Comparison of ENCODE assay signal across 8 cellular contexts in genomic region chr12:56688129-56688845, GRCh38. TPM values are rescaled to one million over a fixed set of nuclear protein-coding genes. Genes with fewer than 3 reads are reported as not detected.
DNase-seq lines count a peak whose midpoint lies in the region; ATAC-seq and TF ChIP-seq lines count a peak whose summit lies in the region.

Gene PTGES3, minus strand, starts transcription at chr12:56688284. Its CDS starts 285 bp downstream, at chr12:56687999.

- no peaks in the 10 kb centered on the region for H3K27me3 ChIP-seq in BE2C
- H3K27me3 ChIP-seq in colonic mucosa, result no peaks in the 10 kb centered on the region

- peak; percentile 98 for DNase-seq in BE2C
- peak; percentile 70 for DNase-seq in GM19240 (ENCODE audit: insufficient read length, low spot score)
- DNase-seq in NCI-H526 (lab: John Stamatoyannopoulos, UW), result peak; percentile 92 to 98
- peak; percentile 99 for DNase-seq in activated CD4-positive, alpha-beta T cell treated with anti-CD3 and anti-CD28 coated beads for 48 hours
- DNase-seq in colonic mucosa, result peak; percentile 97
- DNase-seq in left colon, result peak; percentile 97 to 99
- DNase-seq in stimulated activated CD4-positive, alpha-beta T cell treated with anti-CD3 and anti-CD28 coated beads, Interleukin-1b, Interleukin-23, amount 100 ng/mL, for 48 hours, result peak; percentile 98

- H3K27ac ChIP-seq in colonic mucosa, result peak within 1 kb of the TSS; percentile 100

- peaks cover 20% of the 10 kb centered on the region for H3K36me3 ChIP-seq in BE2C
- no peaks in the 10 kb centered on the region for H3K36me3 ChIP-seq in colonic mucosa

- TF ChIP-seq CTCF in BE2C (IDR thresholded peaks at IDR 0.05; ENCODE audit: low read depth, low read length), result no peak
- TF ChIP-seq CTCF in colonic mucosa (IDR thresholded peaks at IDR 0.05), result no peak

- intact Hi-C loops in colonic mucosa (cut with DNase I), result loop anchor here (5.0 kb wide), 2 partner anchors 34 to 51 kb away; no protein-coding TSS in a partner anchor
- intact Hi-C loops in left colon (cut with DNase I, micrococcal nuclease), result loop anchor here in 1 of 2 donors (10.0 kb wide), 1 partner anchor 53 kb away; the partner anchor contains the start of gene BAZ2A

- ATAC-seq in HG03460 (IDR thresholded peaks at IDR 0.05; ENCODE audit: unreplicated experiment), result peak; percentile 56
- ATAC-seq in left colon, result peak; percentile 81

- no peaks in the 10 kb centered on the region for H3K9me3 ChIP-seq in BE2C
- H3K9me3 ChIP-seq in colonic mucosa, result no peaks in the 10 kb centered on the region

- H3K9ac ChIP-seq in colonic mucosa (ENCODE audit: low read depth in 2 of 2, low read length in 2 of 2), result peak within 1 kb of the TSS; percentile 100

- H3K4me3 ChIP-seq in BE2C (ENCODE audit: low read depth, low read length) (peak within 1 kb of the TSS; percentile 100), colonic mucosa (peak within 1 kb of the TSS; percentile 87)

- H3K4me1 ChIP-seq in BE2C (no peaks in the 10 kb centered on the region; the same call in 1 of the 2 replicates), colonic mucosa (peaks cover under 1% of the 10 kb centered on the region)

RNA-seq across cellular contexts. Expression of gene PTGES3, which starts in this region (rescaled TPM):
- polyA plus RNA-seq in BE2C (2012; ENCODE audit: insufficient read depth, insufficient read length, low read depth), result 219 TPM
- total RNA-seq in colonic mucosa (100 to 1,000 TPM; 242 to 303 TPM), left colon (100 to 1,000 TPM; 149 to 160 TPM)

Comparison
In these comparisons a context has a peak if more than half of its experiments do, and no peak if none do; other contexts are left out.
1. Peak in every context shown above with its lines: DNase-seq, ATAC-seq, H3K4me3 ChIP-seq and H3K27ac ChIP-seq.